ENCODE assay signal across 1 cellular context in the genomic region with DNA sequence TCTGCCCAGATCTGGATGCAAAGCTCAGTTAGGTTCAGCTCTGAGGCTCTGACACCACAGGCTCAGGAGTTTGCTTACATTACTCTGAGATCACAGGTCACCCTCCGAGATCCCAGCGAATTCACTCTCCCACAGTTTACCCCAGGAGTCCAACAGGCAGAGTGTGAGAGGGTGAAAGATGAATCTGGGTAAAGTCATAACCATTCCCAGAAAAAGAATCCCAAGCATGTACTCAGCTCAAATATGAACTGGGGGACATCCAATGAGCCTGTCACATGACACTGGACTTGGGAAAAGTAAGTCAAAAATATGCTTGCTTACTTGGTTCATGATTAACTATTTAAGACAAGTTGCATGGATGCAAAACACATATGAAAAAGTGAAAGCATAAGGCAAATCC.
TF ChIP-seq lines count a peak whose summit lies in the region.

No MANE protein-coding gene starts in this region.

TF ChIP-seq in HepG2, 621 proteins besides CTCF, POLR2A, EP300 and RAD21 (continued from another document):
- TF ChIP-seq SAP130 (CRISPR knock-in tag; IDR thresholded peaks at IDR 0.05; ENCODE audit: low read depth) (no peak), DPF2 (CRISPR knock-in tag; IDR thresholded peaks at IDR 0.05; ENCODE audit: borderline replicate concordance, low read depth) (no peak), ZNF556 (CRISPR knock-in tag; IDR thresholded peaks at IDR 0.05; ENCODE audit: borderline replicate concordance) (no peak), ZBTB38 (CRISPR knock-in tag; IDR thresholded peaks at IDR 0.05) (no peak), ZEB1 (IDR thresholded peaks at IDR 0.05; ENCODE audit: insufficient replicate concordance, low read depth) (no peak), LCORL (IDR thresholded peaks at IDR 0.05) (no peak), LCORL (CRISPR knock-in tag; IDR thresholded peaks at IDR 0.05) (no peak), KDM1A (CRISPR knock-in tag; IDR thresholded peaks at IDR 0.05) (no peak), RARA (CRISPR knock-in tag; IDR thresholded peaks at IDR 0.05) (no peak)
- TF ChIP-seq, protein P1, sequence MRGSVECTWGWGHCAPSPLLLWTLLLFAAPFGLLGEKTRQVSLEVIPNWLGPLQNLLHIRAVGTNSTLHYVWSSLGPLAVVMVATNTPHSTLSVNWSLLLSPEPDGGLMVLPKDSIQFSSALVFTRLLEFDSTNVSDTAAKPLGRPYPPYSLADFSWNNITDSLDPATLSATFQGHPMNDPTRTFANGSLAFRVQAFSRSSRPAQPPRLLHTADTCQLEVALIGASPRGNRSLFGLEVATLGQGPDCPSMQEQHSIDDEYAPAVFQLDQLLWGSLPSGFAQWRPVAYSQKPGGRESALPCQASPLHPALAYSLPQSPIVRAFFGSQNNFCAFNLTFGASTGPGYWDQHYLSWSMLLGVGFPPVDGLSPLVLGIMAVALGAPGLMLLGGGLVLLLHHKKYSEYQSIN (CRISPR knock-in tag; IDR thresholded peaks at IDR 0.05; ENCODE audit: borderline replicate concordance) = no peak
